8 cellular contexts compared by ENCODE assay signal in genomic region chr2:197599285-197599965, GRCh38.
DNase-seq lines count a peak whose midpoint lies in the region; ATAC-seq, FAIRE-seq and TF ChIP-seq lines count a peak whose summit lies in the region.

No MANE protein-coding gene starts in this region.

- H3K9me3 ChIP-seq in thyroid gland = no peaks in the 10 kb centered on the region

- in situ Hi-C loops in G401 (cut with HindIII; ENCODE audit: low sequenced_read_pairs) = no loop called here

- TF ChIP-seq CTCF in AG09309 (IDR thresholded peaks at IDR 0.05; ENCODE audit: control insufficient read depth, insufficient read depth, low read depth, low read length, missing control alignments) (peak; percentile 39), RWPE1 (conservative IDR thresholded peaks at IDR 0.05; ENCODE audit: low read depth) (peak; percentile 59), bronchial epithelial cell (IDR thresholded peaks at IDR 0.05; ENCODE audit: insufficient read depth, low read length, severe bottlenecking) (peak; percentile 55), thyroid gland (IDR thresholded peaks at IDR 0.05) (peak in 1 of 6 experiments; percentile 18)

- no peak overlapping the region for H3K27ac Mint-ChIP-seq in memory B cell

- ATAC-seq in GM18868 (IDR thresholded peaks at IDR 0.05; ENCODE audit: unreplicated experiment) (peak; percentile 44), HG03354 (IDR thresholded peaks at IDR 0.05; ENCODE audit: poor library complexity, severe bottlenecking, unreplicated experiment) (peak; percentile 81), memory B cell (ENCODE audit: low read depth) (peak; percentile 71)

- H3K36me3 ChIP-seq in bronchial epithelial cell (ENCODE audit: control insufficient read depth, insufficient read depth, low read length) (no peaks in the 10 kb centered on the region), thyroid gland (no peaks in the 10 kb centered on the region)

- no peak for DNase-seq in AG09309 (ENCODE audit: low read depth)
- peak; percentile 42 for DNase-seq in RWPE1 (ENCODE audit: low spot score)
- peak; percentile 80 for DNase-seq in bronchial epithelial cell (ENCODE audit: low read depth)
- peak in 1 of 2 donors; percentile 1 for DNase-seq in memory B cell (ENCODE audit: low spot score in 2 of 2)
- no peak for DNase-seq in thyroid gland
- DNase-seq in G401 (ENCODE audit: low spot score) = no peak

- H3K4me1 ChIP-seq in thyroid gland = no peaks in the 10 kb centered on the region

- intact Hi-C loops in thyroid gland (cut with DNase I) = no loop called here

- no peak for FAIRE-seq in bronchial epithelial cell (lab: Jason Lieb, UNC)

- CTCF ChIA-PET in RWPE1 (lab: Yijun Ruan, JAX) = interaction anchor here (0.6 to 1.0 kb wide), 3 partner anchors 9 to 160 kb away, joined by 3 to 4 read pairs (median 3); no protein-coding TSS in a partner anchor

- H3K27me3 Mint-ChIP-seq in memory B cell = peaks cover 13% of the 10 kb centered on the region

- H3K9me3 Mint-ChIP-seq in memory B cell = no peaks in the 10 kb centered on the region

- H3K27me3 ChIP-seq in bronchial epithelial cell (ENCODE audit: control insufficient read depth, insufficient read depth, low read length) (no peaks in the 10 kb centered on the region), thyroid gland (no peaks in the 10 kb centered on the region)

- H3K4me3 ChIP-seq in AG09309 (ENCODE audit: control insufficient read depth, low read depth, low read length) (no peak overlapping the region), bronchial epithelial cell (ENCODE audit: low read depth, low read length) (no peak overlapping the region), thyroid gland (replicated peaks in 1 of 3) (no peak overlapping the region)

- TF ChIP-seq POLR2A in thyroid gland (IDR thresholded peaks at IDR 0.05) = no peak

- WGBS in thyroid gland, 2 donors = 63 to 75% methylated on average over 11 of the region's 11 CpGs

- H3K36me3 Mint-ChIP-seq in memory B cell = no peaks in the 10 kb centered on the region

- POLR2A ChIA-PET in RWPE1 (lab: Yijun Ruan, JAX; ENCODE audit: low non-redundant PET) = no interaction called here

- no peak overlapping the region for H3K4me3 Mint-ChIP-seq in memory B cell

- H3K4me1 Mint-ChIP-seq in memory B cell = peaks cover 4% of the 10 kb centered on the region

- peak overlapping the region; percentile 69 for H3K27ac ChIP-seq in RWPE1
- no peak overlapping the region for H3K27ac ChIP-seq in thyroid gland

Comparison
In these comparisons a context has a peak if more than half of its experiments do, and no peak if none do; other contexts are left out.
1. DNase-seq: peak in RWPE1 (single experiment) and bronchial epithelial cell (single experiment); none in AG09309 (single experiment), thyroid gland (0 of 2) and G401 (single experiment).
2. Peak in every context shown above with its lines, with median percentiles within 50 percentile points of each other: ATAC-seq.